Comparison of ENCODE assay signal across 8 cellular contexts in genomic region chr13:23384111-23384510, GRCh38. TPM values are rescaled to one million over a fixed set of nuclear protein-coding genes. Genes with fewer than 3 reads are reported as not detected.
DNase-seq lines count a peak whose midpoint lies in the region; ATAC-seq and TF ChIP-seq lines count a peak whose summit lies in the region.

No MANE protein-coding gene starts in this region.

- no peaks in the 10 kb centered on the region for H3K27me3 ChIP-seq in GM23248 (replicated peaks; ENCODE audit: insufficient read depth)
- no peaks in the 10 kb centered on the region for H3K27me3 ChIP-seq in psoas muscle (ENCODE audit: insufficient read depth in 3 of 3, low read length in 2 of 3)

- H3K4me2 ChIP-seq in GM23248 (ENCODE audit: unreplicated experiment), result no peak overlapping the region

- H3K9me2 ChIP-seq in GM23248 (ENCODE audit: insufficient read depth), result no peaks in the 10 kb centered on the region

- 0 out of 2 replicates have a peak overlapping the region, but pooled peaks have one; percentile 7 for H3K27ac ChIP-seq in GM23248
- no peak overlapping the region for H3K27ac ChIP-seq in psoas muscle

- no peak for TF ChIP-seq CTCF in psoas muscle (IDR thresholded peaks at IDR 0.05)

- H3K9me3 ChIP-seq in GM23248 (ENCODE audit: low read depth) (no peaks in the 10 kb centered on the region), psoas muscle (no peaks in the 10 kb centered on the region)

- intact Hi-C loops in psoas muscle (cut with DNase I), result loop anchor here in 1 of 2 donors (5.0 kb wide), 1 partner anchor 43 kb away; no protein-coding TSS in a partner anchor

- no peak overlapping the region for H3K4me3 ChIP-seq in GM23248
- no peak overlapping the region for H3K4me3 ChIP-seq in psoas muscle

- no peaks in the 10 kb centered on the region for H3K79me2 ChIP-seq in GM23248 (ENCODE audit: insufficient read depth)

- DNase-seq in GM23248, result peak; percentile 82
- peak; percentile 31 for DNase-seq in NAMALWA (ENCODE audit: low spot score)
- no peak for DNase-seq in psoas muscle
- no peak for DNase-seq in DMS53 (lab: John Stamatoyannopoulos, UW)
- DNase-seq in 8988T, result no peak
- no peak for DNase-seq in NOMO-1 (lab: John Stamatoyannopoulos, UW; ENCODE audit: unreplicated experiment in 2 of 2)
- DNase-seq in T-helper 9 cell, result no peak

- no peaks in the 10 kb centered on the region for H3K36me3 ChIP-seq in GM23248 (ENCODE audit: low read depth)
- no peaks in the 10 kb centered on the region for H3K36me3 ChIP-seq in psoas muscle (ENCODE audit: insufficient read depth in 1 of 2, low read depth in 1 of 2)

- H3F3A ChIP-seq in GM23248 (ENCODE audit: insufficient read depth), result 0 out of 2 replicates have a peak, but pooled peaks cover 3% of the 10 kb centered on the region

- no peak overlapping the region for H2AFZ ChIP-seq in GM23248

- no peaks in the 10 kb centered on the region for H4K20me1 ChIP-seq in GM23248 (ENCODE audit: insufficient read depth)

- ATAC-seq in GM18867 (IDR thresholded peaks at IDR 0.05; ENCODE audit: unreplicated experiment) (peak; percentile 75), psoas muscle (peak; percentile 40 to 71 (median 56))

- H3K4me1 ChIP-seq in GM23248 (ENCODE audit: insufficient read depth), result peaks cover 24% of the 10 kb centered on the region; the same call in 1 of the 2 replicates
- peaks cover 19% of the 10 kb centered on the region for H3K4me1 ChIP-seq in psoas muscle

- no peak overlapping the region for H3K9ac ChIP-seq in GM23248

- WGBS in GM23248 (ENCODE audit: low coverage in 1 of 2, low lambda C conversion rate in 2 of 2, missing lambda C conversion rate in 2 of 2), 2 experiments, result 28 to 52% methylated on average over 4 of the region's 4 CpGs
- 54 to 67% (median 56%) methylated on average over 4 of the region's 4 CpGs for WGBS in psoas muscle, 3 donors

- in situ Hi-C loops in GM23248 (cut with MboI), result no loop called here

RNA-seq across cellular contexts. Expression of gene SACS, which starts 49.4 kb away (rescaled TPM):
- total RNA-seq in GM23248 (2014; rRNA removed; shearing (Covaris generic)), result 45.7 and 54.4 TPM in 2 replicates
- 6.1 and 8.1 TPM in 2 replicates for polyA plus RNA-seq in GM23248 (2016; fragmentation: Nextera tagmentation; extraction: Ambion mirVana)
- 10 to 100 TPM; 17.3 to 56.1 (median 43.5) TPM for total RNA-seq in psoas muscle
- polyA plus RNA-seq in psoas muscle, result 10 to 100 TPM in 2 of 3 donors, 1 to 10 TPM in 1; 6.3 to 13.1 (median 11.2) TPM

Comparison
In these comparisons a context has a peak if more than half of its experiments do, and no peak if none do; other contexts are left out.
1. DNase-seq: peak in GM23248 (single experiment) and NAMALWA (single experiment); none in psoas muscle (0 of 2), DMS53 (single experiment), 8988T (single experiment), NOMO-1 (0 of 2) and T-helper 9 cell (single experiment).